1 cellular context compared by ENCODE assay signal in genomic region chr17:5583426-5584382, GRCh38.
TF ChIP-seq lines count a peak whose summit lies in the region.

No MANE protein-coding gene starts in this region.

TF ChIP-seq in GM23338, 12 proteins besides CTCF, POLR2A, EP300 and RAD21 (continued from another document):
- no peak for TF ChIP-seq ZNF462 (CRISPR knock-in tag; IDR thresholded peaks at IDR 0.05)
